8 cellular contexts compared by ENCODE assay signal in the genomic region with DNA sequence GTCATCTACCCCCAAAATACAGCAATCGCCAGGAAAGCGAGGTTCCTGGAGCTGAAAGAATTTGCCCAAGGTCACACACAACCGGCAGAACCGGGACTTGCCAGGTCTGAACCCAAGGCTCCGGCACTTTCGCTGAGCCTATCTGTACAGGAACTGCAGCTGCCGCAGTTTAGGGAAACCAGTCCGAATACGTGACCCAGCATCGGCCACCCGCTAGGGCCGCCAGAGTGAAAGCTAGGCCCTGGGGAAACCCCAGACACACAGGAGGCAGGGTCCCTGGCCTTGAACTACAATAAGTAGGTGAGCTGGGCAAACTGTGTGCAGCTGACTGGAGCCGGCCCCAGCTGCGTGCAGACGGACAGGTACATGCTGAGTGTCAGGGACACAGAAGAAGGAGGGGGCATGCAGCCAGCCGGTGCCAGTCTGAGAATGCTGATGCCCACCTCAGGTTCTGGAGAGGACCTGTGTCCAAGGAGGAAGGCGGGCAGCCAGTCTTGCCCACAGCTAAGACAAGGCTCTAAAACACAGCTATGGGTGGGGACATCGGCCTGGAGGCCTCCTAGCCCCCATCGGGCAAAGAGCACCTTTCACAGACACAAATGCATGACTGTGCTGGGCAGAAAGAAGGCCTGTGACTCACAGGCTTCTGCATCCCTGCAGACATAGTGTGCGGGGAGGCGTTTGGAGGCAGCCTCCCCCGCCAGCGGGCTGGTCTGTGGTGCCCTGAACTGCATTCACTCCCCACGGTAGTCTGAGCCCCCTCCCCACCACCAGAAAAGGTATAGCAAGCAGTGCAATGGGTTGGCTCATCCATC.
A peak's percentile ranks its signal among the peaks of the same experiment; 100 is the strongest.
DNase-seq lines count a peak whose midpoint lies in the region; ATAC-seq, FAIRE-seq and TF ChIP-seq lines count a peak whose summit lies in the region.

No MANE protein-coding gene starts in this region.

- H3K36me3 ChIP-seq in brain microvascular endothelial cell (replicated peaks): no peaks in the 10 kb centered on the region
- H3K36me3 ChIP-seq in stomach: no peaks in the 10 kb centered on the region

- peak; percentile 52 for ATAC-seq in HG03457 (IDR thresholded peaks at IDR 0.05; ENCODE audit: unreplicated experiment)

- H3K9me3 ChIP-seq in stomach: no peaks in the 10 kb centered on the region

- no peak for TF ChIP-seq EP300 in stomach (IDR thresholded peaks at IDR 0.05)

- H3K27me3 ChIP-seq in brain microvascular endothelial cell (replicated peaks) (no peaks in the 10 kb centered on the region), stomach (no peaks in the 10 kb centered on the region)

- in situ Hi-C loops in brain microvascular endothelial cell (cut with HindIII; ENCODE audit: low pct_ligation_motif_present, low sequenced_read_pairs): no loop called here

- DNase-seq in AG08396 (ENCODE audit: low spot score) (peak; percentile 65), GM19239 (ENCODE audit: insufficient read length, low spot score) (no peak), brain microvascular endothelial cell (peak; percentile 20), stomach (peak; percentile 25), NCI-H1105 treated with DMSO at 0.1 percent for 48 hours (lab: John Stamatoyannopoulos, UW) (no peak), DMS114 treated with DMSO at 0.1 percent for 48 hours (lab: John Stamatoyannopoulos, UW; ENCODE audit: unreplicated experiment) (no peak), superior temporal gyrus (ENCODE audit: extremely low spot score) (no peak)

- no peak overlapping the region for H3K4me3 ChIP-seq in brain microvascular endothelial cell (ENCODE audit: low read depth, low read length)
- no peak overlapping the region for H3K4me3 ChIP-seq in stomach

- no peak for TF ChIP-seq POLR2A in stomach (IDR thresholded peaks at IDR 0.05)

- intact Hi-C loops in stomach (cut with DNase I; ENCODE audit: low total_unique reads): no loop called here

- 85 to 93% (median 92%) methylated on average over 24 of the region's 24 CpGs for WGBS in stomach, 5 donors

- TF ChIP-seq CTCF in brain microvascular endothelial cell (IDR thresholded peaks at IDR 0.05; ENCODE audit: low read depth, low read length, missing control alignments) (no peak), stomach (IDR thresholded peaks at IDR 0.05) (no peak)

- no peak overlapping the region for H3K27ac ChIP-seq in brain microvascular endothelial cell
- H3K27ac ChIP-seq in stomach: no peak overlapping the region

- FAIRE-seq in GM19239 (lab: Jason Lieb, UNC): peak; percentile 52

- peaks cover 11 to 25% (median 21%) of the 10 kb centered on the region in 4 donors for H3K4me1 ChIP-seq in stomach

Comparison
In these comparisons a context has a peak if more than half of its experiments do, and no peak if none do; other contexts are left out.
1. DNase-seq: peak in AG08396 (single experiment), brain microvascular endothelial cell (single experiment) and stomach (single experiment); none in GM19239 (single experiment), NCI-H1105 treated with DMSO at 0.1 percent for 48 hours (single experiment), DMS114 treated with DMSO at 0.1 percent for 48 hours (single experiment) and superior temporal gyrus (single experiment).